Comparison of ENCODE assay signal across 34 cellular contexts in genomic region chr14:38851109-38851508, GRCh38.
"Had no signal": no experiment of that assay in that cellular context is flagged by ENCODE, and none has a peak within 500 bp of the region (broad histone marks: within the 10 kb centered on the region; RNA-seq: fewer than 3 reads in every experiment).

No MANE protein-coding gene starts in this region.

- H3K27me3 ChIP-seq: adrenal gland, ascending aorta, body of pancreas, brain microvascular endothelial cell, cardiac muscle cell had no signal

- H3K4me3 ChIP-seq: adrenal gland, ascending aorta, body of pancreas, breast epithelium, cardiac muscle cell had no signal

- H3K9me3 ChIP-seq: adrenal gland, ascending aorta, body of pancreas, breast epithelium had no signal

- H3K36me3 ChIP-seq: adrenal gland, ascending aorta, brain microvascular endothelial cell, breast epithelium, cardiac muscle cell had no signal

- FAIRE-seq: astrocyte, bronchial epithelial cell had no signal

- DNase-seq: activated effector memory CD4-positive, alpha-beta T cell treated with anti-CD3 and anti-CD28 coated beads, Interleukin-2, amount 50 U/mL, for 16 hours; activated effector memory CD4-positive, alpha-beta T cell treated with Interleukin-2 at 50 U/mL for 16 hours; activated gamma-delta T cell; activated gamma-delta T cell treated with Interleukin-2 at 50 U/mL for 16 hours; activated naive CD4-positive, alpha-beta T cell; activated naive CD4-positive, alpha-beta T cell treated with anti-CD3 and anti-CD28 coated beads for 36 hours; activated naive CD4-positive, alpha-beta T cell treated with anti-CD3 and anti-CD28 coated beads, Interleukin-2, amount 10 ng/mL, durations not matched to agents 7 days and 5 days; activated naive CD4-positive, alpha-beta T cell treated with anti-CD3 and anti-CD28 coated beads, Interleukin-2, amount 50 U/mL, for 16 hours; activated naive CD4-positive, alpha-beta T cell treated with Interleukin-2 at 50 U/mL for 16 hours; activated naive CD8-positive, alpha-beta T cell treated with anti-CD3 and anti-CD28 coated beads for 36 hours; activated naive CD8-positive, alpha-beta T cell treated with anti-CD3 and anti-CD28 coated beads, Interleukin-2, amount 10 ng/mL, durations not matched to agents 7 days and 5 days; activated naive CD8-positive, alpha-beta T cell treated with anti-CD3 and anti-CD28 coated beads, Interleukin-2, amount 50 U/mL, for 24 hours; activated T-cell treated with anti-CD3 and anti-CD28 coated beads, Interleukin-2, amount 50 U/mL, for 1 hour; activated T-cell treated with anti-CD3 and anti-CD28 coated beads, Interleukin-2, amount 50 U/mL, for 24 hours; activated T-cell treated with anti-CD3 and anti-CD28 coated beads, Interleukin-2, amount 50 U/mL, for 4 hours; activated T-cell treated with anti-CD3 and anti-CD28 coated beads, Interleukin-2, amount 50 U/mL, for 48 hours; activated T-cell treated with anti-CD3 and anti-CD28 coated beads, Interleukin-2, amount 50 U/mL, for 72 hours; adrenal gland; amniotic stem cell; amygdala; anterior cingulate cortex; aorta; body of pancreas; brain microvascular endothelial cell; caudate nucleus; central memory CD4-positive, alpha-beta T cell; cerebellar nuclear complex had no signal

- H3K4me1 ChIP-seq: adrenal gland, ascending aorta, body of pancreas, breast epithelium had no signal

- H3K27ac ChIP-seq: adrenal gland, ascending aorta, body of pancreas, brain microvascular endothelial cell, breast epithelium, cardiac muscle cell had no signal

- ATAC-seq: activated naive CD4-positive, alpha-beta T cell treated with anti-CD3 and anti-CD28 coated beads, Interleukin-2, amount 50 U/mL, for 72 hours; activated naive CD8-positive, alpha-beta T cell treated with anti-CD3 and anti-CD28 coated beads, Interleukin-2, amount 50 U/mL, for 24 hours; activated T-cell treated with anti-CD3 and anti-CD28 coated beads, Interleukin-2, amount 50 U/mL, for 4 hours; activated T-cell treated with anti-CD3 and anti-CD28 coated beads, Interleukin-2, amount 50 U/mL, for 72 hours; activated T-helper 17 cell treated with anti-CD3 and anti-CD28 coated beads, Interleukin-2, amount 50 U/mL, for 72 hours; body of pancreas had no signal
